ENCODE assay signal across 37 cellular contexts in genomic region chr21:35982717-35983116, GRCh38.
"Had no signal": no experiment of that assay in that cellular context is flagged by ENCODE, and none has a peak within 500 bp of the region (broad histone marks: within the 10 kb centered on the region; RNA-seq: fewer than 3 reads in every experiment).

No MANE protein-coding gene starts in this region.

- H3K27ac Mint-ChIP-seq: activated B cell treated with CpG ODN at 0.5 μM for 24 hours; activated CD8-positive, alpha-beta T cell treated with anti-CD3 and anti-CD28 coated beads for 36 hours; activated naive CD4-positive, alpha-beta T cell treated with anti-CD3 and anti-CD28 coated beads for 36 hours; activated naive CD4-positive, alpha-beta T cell treated with anti-CD3 and anti-CD28 coated beads, Interleukin-2, amount 50 U/mL, for 24 hours; activated naive CD8-positive, alpha-beta T cell treated with anti-CD3 and anti-CD28 coated beads for 36 hours; activated naive CD8-positive, alpha-beta T cell treated with anti-CD3 and anti-CD28 coated beads, Interleukin-2, amount 50 U/mL, for 24 hours; activated T-helper 1 cell treated with anti-CD3 and anti-CD28 coated beads, Interleukin-12 subunit alpha, Interleukin-12 subunit beta, Interleukin-2, Interleukin-4 antibody, amounts not matched to agents 30 ng/mL and 10 ng/mL and 1 ng/mL, durations not matched to agents 14 hours and 24 hours and 36 hours; activated T-helper 2 cell treated with anti-CD3 and anti-CD28 coated beads, Interferon-gamma antibody, Interleukin-2, Interleukin-4, amounts not matched to agents 10 μg/mL and 5 μg/mL and 100 μg/mL, durations not matched to agents 14 hours and 24 hours and 36 hours; brain; dendritic cell treated with granulocyte-macrophage colony-stimulating factor and Interleukin-4, amounts not matched to agents 40 ng/mL and 50 ng/mL, for 4 days; endodermal cell; T-helper 17 cell; T-helper 2 cell treated with Interferon-gamma antibody and Interleukin-4, amounts not matched to agents 5 μg/mL and 100 μg/mL, for 36 hours had no signal

- DNase-seq: activated B cell treated with CpG ODN at 0.5 μM for 24 hours; activated CD4-positive, alpha-beta T cell treated with anti-CD3 and anti-CD28 coated beads for 48 hours; activated CD4-positive, alpha-beta T cell treated with anti-CD3 and anti-CD28 coated beads, Interleukin-2, amount 50 U/mL, for 1 hour; activated CD4-positive, alpha-beta T cell treated with anti-CD3 and anti-CD28 coated beads, Interleukin-2, amount 50 U/mL, for 48 hours; activated CD8-positive, alpha-beta memory T cell treated with anti-CD3 and anti-CD28 coated beads for 24 hours; activated CD8-positive, alpha-beta memory T cell treated with anti-CD3 and anti-CD28 coated beads, Interleukin-2, amount 50 U/mL, for 4 hours; activated CD8-positive, alpha-beta T cell treated with anti-CD3 and anti-CD28 coated beads for 36 hours; activated effector memory CD4-positive, alpha-beta T cell treated with anti-CD3 and anti-CD28 coated beads, Interleukin-2, amount 50 U/mL, for 16 hours; activated naive CD4-positive, alpha-beta T cell treated with anti-CD3 and anti-CD28 coated beads for 36 hours; activated naive CD8-positive, alpha-beta T cell treated with anti-CD3 and anti-CD28 coated beads for 36 hours; activated naive CD8-positive, alpha-beta T cell treated with anti-CD3 and anti-CD28 coated beads, Interleukin-2, amount 50 U/mL, for 24 hours; activated T-cell treated with anti-CD3 and anti-CD28 coated beads, Interleukin-2, amount 50 U/mL, for 1 hour; activated T-cell treated with anti-CD3 and anti-CD28 coated beads, Interleukin-2, amount 50 U/mL, for 48 hours; adrenal gland; amygdala; aorta; dorsolateral prefrontal cortex; effector memory CD4-positive, alpha-beta T cell; endodermal cell; erythroblast; foreskin melanocyte; T-helper 1 cell; T-helper 17 cell; T1000; WERI-Rb-1 had no signal

- H3K9me3 Mint-ChIP-seq: activated CD8-positive, alpha-beta T cell treated with anti-CD3 and anti-CD28 coated beads for 36 hours; activated T-helper 1 cell treated with anti-CD3 and anti-CD28 coated beads, Interleukin-12 subunit alpha, Interleukin-12 subunit beta, Interleukin-2, Interleukin-4 antibody, amounts not matched to agents 30 ng/mL and 10 ng/mL and 1 ng/mL, durations not matched to agents 14 hours and 24 hours and 36 hours; activated T-helper 2 cell treated with anti-CD3 and anti-CD28 coated beads, Interferon-gamma antibody, Interleukin-2, Interleukin-4, amounts not matched to agents 10 μg/mL and 5 μg/mL and 100 μg/mL, durations not matched to agents 14 hours and 24 hours and 36 hours; central memory CD8-positive, alpha-beta T cell; dendritic cell treated with granulocyte-macrophage colony-stimulating factor and Interleukin-4, amounts not matched to agents 40 ng/mL and 50 ng/mL, for 4 days had no signal

- ATAC-seq: activated CD4-positive, CD25-positive, alpha-beta regulatory T cell treated with anti-CD3 and anti-CD28 coated beads, Interleukin-2, amount 50 U/mL, for 24 hours; activated CD8-positive, alpha-beta T cell treated with anti-CD3 and anti-CD28 coated beads for 36 hours; activated naive CD8-positive, alpha-beta T cell treated with anti-CD3 and anti-CD28 coated beads, Interleukin-2, amount 50 U/mL, for 24 hours; gastroesophageal sphincter; T-helper 17 cell had no signal

- H3K9me3 ChIP-seq: adrenal gland, breast epithelium, esophagus muscularis mucosa, gastroesophageal sphincter had no signal

- H3K4me3 Mint-ChIP-seq: activated B cell treated with CpG ODN at 0.5 μM for 24 hours; activated CD8-positive, alpha-beta T cell treated with anti-CD3 and anti-CD28 coated beads for 36 hours; activated naive CD4-positive, alpha-beta T cell treated with anti-CD3 and anti-CD28 coated beads for 36 hours; activated naive CD4-positive, alpha-beta T cell treated with anti-CD3 and anti-CD28 coated beads, Interleukin-2, amount 50 U/mL, for 24 hours; activated naive CD8-positive, alpha-beta T cell treated with anti-CD3 and anti-CD28 coated beads for 36 hours; activated naive CD8-positive, alpha-beta T cell treated with anti-CD3 and anti-CD28 coated beads, Interleukin-2, amount 50 U/mL, for 24 hours; activated T-helper 1 cell treated with anti-CD3 and anti-CD28 coated beads, Interleukin-12 subunit alpha, Interleukin-12 subunit beta, Interleukin-2, Interleukin-4 antibody, amounts not matched to agents 30 ng/mL and 10 ng/mL and 1 ng/mL, durations not matched to agents 14 hours and 24 hours and 36 hours; brain; central memory CD8-positive, alpha-beta T cell; dendritic cell treated with granulocyte-macrophage colony-stimulating factor and Interleukin-4, amounts not matched to agents 40 ng/mL and 50 ng/mL, for 4 days; endodermal cell; T-helper 17 cell; T-helper 2 cell treated with Interferon-gamma antibody and Interleukin-4, amounts not matched to agents 5 μg/mL and 100 μg/mL, for 36 hours had no signal

- H3K4me1 Mint-ChIP-seq: activated B cell treated with CpG ODN at 0.5 μM for 24 hours; activated naive CD4-positive, alpha-beta T cell treated with anti-CD3 and anti-CD28 coated beads, Interleukin-2, amount 50 U/mL, for 24 hours; activated naive CD8-positive, alpha-beta T cell treated with anti-CD3 and anti-CD28 coated beads for 36 hours; activated naive CD8-positive, alpha-beta T cell treated with anti-CD3 and anti-CD28 coated beads, Interleukin-2, amount 50 U/mL, for 24 hours; brain; central memory CD8-positive, alpha-beta T cell; T-helper 17 cell had no signal

- H3K27me3 ChIP-seq: adrenal gland, breast epithelium had no signal

- H3K36me3 Mint-ChIP-seq: activated naive CD4-positive, alpha-beta T cell treated with anti-CD3 and anti-CD28 coated beads, Interleukin-2, amount 50 U/mL, for 24 hours; activated naive CD8-positive, alpha-beta T cell treated with anti-CD3 and anti-CD28 coated beads for 36 hours; brain had no signal

- H3K36me3 ChIP-seq: adrenal gland, breast epithelium, esophagus muscularis mucosa, gastroesophageal sphincter, WERI-Rb-1 had no signal

- H3K4me1 ChIP-seq: adrenal gland, breast epithelium, esophagus muscularis mucosa, gastroesophageal sphincter had no signal

- H3K4me3 ChIP-seq: adrenal gland, breast epithelium, coronary artery, dorsolateral prefrontal cortex, esophagus muscularis mucosa, gastroesophageal sphincter had no signal

- H3K27ac ChIP-seq: adrenal gland, breast epithelium, coronary artery, dorsolateral prefrontal cortex, esophagus muscularis mucosa, gastroesophageal sphincter, WERI-Rb-1 had no signal
